Comparison of ENCODE assay signal across 17 cellular contexts in the genomic region with DNA sequence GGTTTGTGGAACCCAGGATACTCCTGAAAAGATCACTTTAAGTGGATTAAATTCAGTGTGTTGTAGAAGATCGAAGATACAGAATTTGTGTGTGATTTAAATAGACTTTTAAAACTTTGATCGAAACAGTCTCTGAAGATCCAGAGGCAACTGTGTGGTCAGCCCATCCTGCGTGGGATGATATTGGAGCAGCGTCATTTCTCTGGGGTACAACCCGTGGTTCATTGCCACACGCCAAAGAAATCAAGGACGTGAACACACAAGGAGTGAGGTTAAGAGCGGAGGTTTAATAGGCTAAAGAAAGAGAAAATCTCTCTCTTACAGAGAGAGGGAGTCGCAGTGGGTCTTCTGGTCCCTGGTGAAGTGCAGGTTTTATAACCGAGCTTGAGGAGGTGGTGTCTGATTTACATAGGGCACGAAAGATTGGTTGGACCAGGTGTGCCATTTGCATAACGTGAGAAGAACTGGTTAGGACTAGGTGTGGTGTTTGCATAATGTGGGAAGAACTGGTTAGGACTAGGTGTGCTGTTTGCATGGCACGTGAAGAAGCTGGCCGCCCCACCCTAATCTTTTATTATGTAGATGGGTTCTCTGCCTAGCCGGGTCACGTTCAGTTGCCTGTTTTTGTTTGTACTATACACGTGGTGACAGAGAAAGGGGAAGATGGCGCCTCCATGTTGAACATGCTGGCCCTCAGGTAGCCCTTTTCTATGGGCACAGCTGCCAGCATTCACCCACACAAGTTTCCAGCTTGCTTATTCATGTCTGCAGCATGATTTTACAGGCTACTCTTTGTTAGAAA.
DNase-seq lines count a peak whose midpoint lies in the region; ATAC-seq and TF ChIP-seq lines count a peak whose summit lies in the region.
"Had no signal": no experiment of that assay in that cellular context is flagged by ENCODE, and none has a peak within 500 bp of the region (broad histone marks: within the 10 kb centered on the region; RNA-seq: fewer than 3 reads in every experiment).

No MANE protein-coding gene starts in this region.

- peaks cover 14% of the 10 kb centered on the region for H3K9me3 ChIP-seq in endodermal cell (ENCODE audit: control insufficient read depth, low read length)
- no peaks in the 10 kb centered on the region for H3K9me3 ChIP-seq in osteoblast (ENCODE audit: low read depth, low read length)

- no peaks in the 10 kb centered on the region for H4K20me1 ChIP-seq in osteoblast (ENCODE audit: insufficient read depth, low read length)

- no peak overlapping the region for H3K9ac ChIP-seq in endodermal cell (ENCODE audit: extremely low read depth, low read length, poor library complexity, severe bottlenecking)

- H3K36me3 Mint-ChIP-seq in endodermal cell (ENCODE audit: low read depth), result peaks cover 2% of the 10 kb centered on the region
- H3K36me3 Mint-ChIP-seq in nephron progenitor cell (ENCODE audit: low read depth), result peaks cover 12% of the 10 kb centered on the region

- H2AFZ ChIP-seq in osteoblast (ENCODE audit: low read length), result peak overlapping the region; percentile 82
- H2AFZ ChIP-seq: PC-9 had no signal

- H3K27ac Mint-ChIP-seq in endodermal cell, result no peak overlapping the region
- no peak overlapping the region for H3K27ac Mint-ChIP-seq in nephron progenitor cell
- H3K27ac Mint-ChIP-seq: activated naive CD4-positive, alpha-beta T cell treated with anti-CD3 and anti-CD28 coated beads, Interleukin-2, amount 50 U/mL, for 72 hours; mesothelial cell of epicardium had no signal

- H3K4me2 ChIP-seq in osteoblast (ENCODE audit: insufficient read depth, low read length), result peak overlapping the region; percentile 57
- H3K4me2 ChIP-seq: PC-9 had no signal

- H3K36me3 ChIP-seq in endodermal cell (ENCODE audit: control insufficient read depth, insufficient read depth, low read length) (no peaks in the 10 kb centered on the region), osteoblast (ENCODE audit: insufficient read depth, low read length) (no peaks in the 10 kb centered on the region)

- H3K9me3 Mint-ChIP-seq in endodermal cell (peaks cover 14% of the 10 kb centered on the region), nephron progenitor cell (peaks cover 15% of the 10 kb centered on the region)

- no peak overlapping the region for H3K27ac ChIP-seq in endodermal cell (ENCODE audit: low read depth, low read length)
- peak overlapping the region; percentile 76 for H3K27ac ChIP-seq in osteoblast (ENCODE audit: low read depth, low read length)
- H3K27ac ChIP-seq: PC-9 had no signal

- peaks cover 17% of the 10 kb centered on the region for H3K4me1 ChIP-seq in endodermal cell (ENCODE audit: control insufficient read depth, insufficient read depth, low read length)
- H3K4me1 ChIP-seq in osteoblast (ENCODE audit: insufficient read depth, low read length), result peaks cover 22% of the 10 kb centered on the region

- H3K4me3 ChIP-seq in endodermal cell (ENCODE audit: low read length) (no peak overlapping the region), osteoblast (ENCODE audit: insufficient read depth, low read length) (peak overlapping the region; percentile 12)
- H3K4me3 ChIP-seq: PC-9 had no signal

- peaks cover 2% of the 10 kb centered on the region for H3K27me3 Mint-ChIP-seq in endodermal cell (ENCODE audit: insufficient read depth)
- H3K27me3 Mint-ChIP-seq in nephron progenitor cell (ENCODE audit: low read depth, poor library complexity), result peaks cover 12% of the 10 kb centered on the region

- H3K4me1 Mint-ChIP-seq in endodermal cell (peaks cover 35% of the 10 kb centered on the region), nephron progenitor cell (peaks cover 40% of the 10 kb centered on the region)

- H3K79me2 ChIP-seq in osteoblast (ENCODE audit: insufficient read depth, low read length), result no peaks in the 10 kb centered on the region

- no peak for TF ChIP-seq CTCF in endodermal cell (conservative IDR thresholded peaks at IDR 0.05)
- TF ChIP-seq CTCF in osteoblast (IDR thresholded peaks at IDR 0.05; ENCODE audit: extremely low read depth, low read depth, low read length), result no peak
- no peak for TF ChIP-seq CTCF in nephron progenitor cell (IDR thresholded peaks at IDR 0.05)

- DNase-seq in ELF-1 (ENCODE audit: low read depth, low spot score), result peak; percentile 95
- peak; percentile 32 for DNase-seq in NCI-H1436 treated with DMSO at 0.1 percent for 48 hours (lab: John Stamatoyannopoulos, UW)
- peak; percentile 60 for DNase-seq in endodermal cell
- DNase-seq in osteoblast (ENCODE audit: insufficient read length, low spot score, missing footprints), result peak; percentile 73
- DNase-seq in stimulated activated CD4-positive, alpha-beta T cell treated with anti-CD3 and anti-CD28 coated beads, Interleukin-4, amount 100 ng/mL, for 1 hour, result no peak
- DNase-seq in nephron progenitor cell, result no peak
- DNase-seq: activated CD4-positive, alpha-beta T cell treated with anti-CD3 and anti-CD28 coated beads, Interleukin-2, amount 50 U/mL, for 1 hour; activated T-cell treated with anti-CD3 and anti-CD28 coated beads for 4 hours; cortex of kidney; head of caudate nucleus; islet precursor cell; PC-9; right cardiac atrium; stimulated activated CD8-positive, alpha-beta memory T cell treated with anti-CD3 and anti-CD28 coated beads, Interleukin-4, amount 100 ng/mL, for 48 hours had no signal

- H3K4me3 Mint-ChIP-seq in endodermal cell (no peak overlapping the region), nephron progenitor cell (no peak overlapping the region)
- H3K4me3 Mint-ChIP-seq: mesothelial cell of epicardium had no signal

- WGBS in endodermal cell (ENCODE audit: insufficient coverage in 1 of 2, insufficient read length in 1 of 2), 2 experiments, result 83 to 95% methylated on average over 11 to 18 of the region's 18 CpGs

- H3K27me3 ChIP-seq in endodermal cell (ENCODE audit: control insufficient read depth, insufficient read depth, low read length, poor library complexity, severe bottlenecking) (no peaks in the 10 kb centered on the region), osteoblast (ENCODE audit: insufficient read depth, low read length) (no peaks in the 10 kb centered on the region)

- ATAC-seq in HG03175 (IDR thresholded peaks at IDR 0.05; ENCODE audit: unreplicated experiment), result no peak
- ATAC-seq: activated naive CD4-positive, alpha-beta T cell treated with anti-CD3 and anti-CD28 coated beads, Interleukin-2, amount 50 U/mL, for 72 hours; right cardiac atrium had no signal

Comparison
In these comparisons a context has a peak if more than half of its experiments do, and no peak if none do; other contexts are left out.
1. DNase-seq: peak in ELF-1 (single experiment), NCI-H1436 treated with DMSO at 0.1 percent for 48 hours (single experiment), endodermal cell (single experiment) and osteoblast (single experiment); none in stimulated activated CD4-positive, alpha-beta T cell treated with anti-CD3 and anti-CD28 coated beads, Interleukin-4, amount 100 ng/mL, for 1 hour (single experiment) and nephron progenitor cell (single experiment).